16 cellular contexts compared by ENCODE assay signal in the genomic region with DNA sequence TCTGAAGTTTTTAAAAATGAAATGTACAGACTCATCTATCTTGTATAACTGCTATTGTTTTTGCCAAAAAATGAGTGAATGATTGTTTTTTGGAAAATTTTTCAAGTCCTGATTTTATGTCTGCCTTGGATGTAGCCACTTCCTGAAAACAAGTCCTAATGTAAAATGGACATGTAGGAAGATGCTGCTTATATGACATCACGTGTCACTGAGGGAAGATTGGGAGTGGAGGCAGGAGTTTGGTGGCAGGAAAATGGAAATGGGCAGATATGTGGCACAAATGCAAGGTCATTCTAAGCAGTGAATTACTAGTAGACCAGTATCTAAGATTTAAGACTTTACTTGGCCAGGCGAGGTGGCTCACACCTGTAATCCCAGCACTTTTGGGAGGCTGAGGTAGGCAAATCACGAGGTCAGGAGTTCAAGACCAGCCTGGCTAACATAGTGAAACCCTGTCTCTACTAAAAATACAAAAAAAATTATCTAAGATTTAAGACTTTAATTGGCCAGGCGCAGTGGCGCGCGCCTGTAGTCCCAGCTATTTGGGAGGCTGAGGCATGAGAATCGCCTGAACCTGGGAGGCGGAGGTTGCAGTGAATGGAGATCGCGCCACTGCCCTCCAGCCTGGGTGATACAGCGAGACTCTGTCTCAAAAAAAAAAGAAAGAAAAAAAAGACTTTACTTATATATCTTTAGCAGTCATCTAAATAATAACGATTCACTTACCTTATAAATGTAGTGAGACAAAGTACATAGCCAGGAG. TPM values are rescaled to one million over a fixed set of nuclear protein-coding genes. Genes with fewer than 3 reads are reported as not detected.
DNase-seq lines count a peak whose midpoint lies in the region; ATAC-seq and TF ChIP-seq lines count a peak whose summit lies in the region.
"Had no signal": no experiment of that assay in that cellular context is flagged by ENCODE, and none has a peak within 500 bp of the region (broad histone marks: within the 10 kb centered on the region; RNA-seq: fewer than 3 reads in every experiment).

No MANE protein-coding gene starts in this region.

- intact Hi-C loops in Caco-2 (cut with micrococcal nuclease; ENCODE audit: unreplicated experiment) = no loop called here
- intact Hi-C loops in sigmoid colon (cut with DNase I) = no loop called here
- intact Hi-C loops in Right ventricle myocardium inferior (cut with DNase I) = no loop called here
- intact Hi-C loops in testis (cut with DNase I; ENCODE audit: low total_unique reads) = no loop called here

- H3K27me3 ChIP-seq in Caco-2 (replicated peaks; ENCODE audit: control insufficient read depth, insufficient read depth, low read length) = no peaks in the 10 kb centered on the region
- H3K27me3 ChIP-seq in hepatocyte = no peaks in the 10 kb centered on the region
- no peaks in the 10 kb centered on the region for H3K27me3 ChIP-seq in sigmoid colon
- no peaks in the 10 kb centered on the region for H3K27me3 ChIP-seq in testis

- no peak overlapping the region for H2AFZ ChIP-seq in hepatocyte

- H3K4me3 Mint-ChIP-seq in Caco-2 (ENCODE audit: unreplicated experiment) = peak overlapping the region; percentile 23
- H3K4me3 Mint-ChIP-seq: activated naive CD8-positive, alpha-beta T cell treated with anti-CD3 and anti-CD28 coated beads, Interleukin-2, amount 10 ng/mL, durations not matched to agents 7 days and 5 days; stimulated activated naive B cell treated with anti-CD40 and anti-IgM and Interleukin-4, amounts not matched to agents 10 μg/mL and 1 μg/mL and 100 μg/mL, for 72 hours had no signal

- peak overlapping the region; percentile 46 for H3K27ac Mint-ChIP-seq in Caco-2 (ENCODE audit: unreplicated experiment)
- H3K27ac Mint-ChIP-seq: activated naive CD8-positive, alpha-beta T cell treated with anti-CD3 and anti-CD28 coated beads, Interleukin-2, amount 10 ng/mL, durations not matched to agents 7 days and 5 days; stimulated activated naive B cell treated with anti-CD40 and anti-IgM and Interleukin-4, amounts not matched to agents 10 μg/mL and 1 μg/mL and 100 μg/mL, for 72 hours had no signal

- CTCF ChIA-PET in Caco-2 (lab: Charles Lee) = no interaction called here

- ATAC-seq in GM21529 (IDR thresholded peaks at IDR 0.05; ENCODE audit: unreplicated experiment) (no peak), HG03469 (IDR thresholded peaks at IDR 0.05; ENCODE audit: unreplicated experiment) (no peak), Right ventricle myocardium inferior (no peak)
- ATAC-seq: stimulated activated naive B cell treated with anti-CD40 and anti-IgM and Interleukin-4, amounts not matched to agents 10 μg/mL and 1 μg/mL and 100 μg/mL, for 72 hours had no signal

- in situ Hi-C loops in SK-MEL-5 (cut with HindIII; ENCODE audit: low pct_unique_long_range_greater_than_20kb, low sequenced_read_pairs) = no loop called here

- DNase-seq in Caco-2 (no peak), SK-MEL-5 (ENCODE audit: low read depth, low spot score) (peak; percentile 49), hepatocyte (ENCODE audit: low spot score) (no peak), sigmoid colon (no peak), Right ventricle myocardium inferior (ENCODE audit: missing footprints) (no peak), testis (no peak)
- DNase-seq: activated naive CD8-positive, alpha-beta T cell treated with anti-CD3 and anti-CD28 coated beads, Interleukin-2, amount 10 ng/mL, durations not matched to agents 7 days and 5 days; effector memory CD4-positive, alpha-beta T cell; GDM1; H9; NCI-H187; SHP77 treated with DMSO at 0.1 percent for 48 hours; stimulated activated CD4-positive, alpha-beta T cell treated with anti-CD3 and anti-CD28 coated beads, Interleukin-12 subunit alpha, Interleukin-12 subunit beta, amount 100 ng/mL, for 4 hours; stimulated activated naive B cell treated with anti-CD40 and anti-IgM and Interleukin-4, amounts not matched to agents 10 μg/mL and 1 μg/mL and 100 μg/mL, for 72 hours had no signal

- POLR2A ChIA-PET in Caco-2 (lab: Charles Lee) = no interaction called here

- H3K9me3 ChIP-seq in Caco-2 (no peaks in the 10 kb centered on the region), hepatocyte (ENCODE audit: low read depth) (no peaks in the 10 kb centered on the region), sigmoid colon (no peaks in the 10 kb centered on the region), testis (no peaks in the 10 kb centered on the region)

- H3K27ac ChIP-seq in hepatocyte = no peak overlapping the region
- peak overlapping the region; percentile 85 to 94 (median 91) for H3K27ac ChIP-seq in sigmoid colon
- no peak overlapping the region for H3K27ac ChIP-seq in testis

- TF ChIP-seq POLR2A in sigmoid colon (IDR thresholded peaks at IDR 0.05) (no peak), testis (IDR thresholded peaks at IDR 0.05) (no peak)

- H3K27me3 Mint-ChIP-seq in Caco-2 (ENCODE audit: insufficient read depth, unreplicated experiment) = no peaks in the 10 kb centered on the region

- 96% methylated on average over 13 of the region's 13 CpGs for WGBS in hepatocyte (ENCODE audit: low lambda C conversion rate, missing lambda C conversion rate)
- 87 to 93% methylated on average over 13 of the region's 13 CpGs for WGBS in sigmoid colon, 2 donors
- WGBS in testis, 2 donors = 94 to 95% methylated on average over 13 of the region's 13 CpGs

- H3K4me2 ChIP-seq in hepatocyte = peak overlapping the region; percentile 93

- H3K4me1 ChIP-seq in Caco-2 (peaks cover 7% of the 10 kb centered on the region; the same call in 1 of the 2 replicates), hepatocyte (ENCODE audit: insufficient read depth) (peaks cover 39% of the 10 kb centered on the region), sigmoid colon (peaks cover 0 to 65% (median 51%) of the 10 kb centered on the region in 4 donors), testis (peaks cover 13% of the 10 kb centered on the region)

- H3K36me3 Mint-ChIP-seq in Caco-2 (ENCODE audit: insufficient read depth, unreplicated experiment) = peaks cover 26% of the 10 kb centered on the region
- H3K36me3 Mint-ChIP-seq: activated naive CD8-positive, alpha-beta T cell treated with anti-CD3 and anti-CD28 coated beads, Interleukin-2, amount 10 ng/mL, durations not matched to agents 7 days and 5 days; stimulated activated naive B cell treated with anti-CD40 and anti-IgM and Interleukin-4, amounts not matched to agents 10 μg/mL and 1 μg/mL and 100 μg/mL, for 72 hours had no signal

- H3K4me3 ChIP-seq in Caco-2 (ENCODE audit: low read depth, low read length) (no peak overlapping the region), hepatocyte (no peak overlapping the region), sigmoid colon (peak overlapping the region in 1 of 4 donors; percentile 88), testis (no peak overlapping the region)

- H4K20me1 ChIP-seq in hepatocyte (ENCODE audit: insufficient read depth, poor library complexity, severe bottlenecking) = peaks cover 3% of the 10 kb centered on the region

- H3K4me1 Mint-ChIP-seq in Caco-2 (ENCODE audit: low read depth, unreplicated experiment) = peaks cover 13% of the 10 kb centered on the region
- H3K4me1 Mint-ChIP-seq: activated naive CD8-positive, alpha-beta T cell treated with anti-CD3 and anti-CD28 coated beads, Interleukin-2, amount 10 ng/mL, durations not matched to agents 7 days and 5 days had no signal

- BruUV-seq in Caco-2 (replicated peaks; lab: Mats Ljungman, UMichigan) = no TSS peak

- no peak for TF ChIP-seq EP300 in sigmoid colon (IDR thresholded peaks at IDR 0.05)

- peaks cover 83% of the 10 kb centered on the region for H3K79me2 ChIP-seq in hepatocyte

- H3K36me3 ChIP-seq in Caco-2 (ENCODE audit: control insufficient read depth, insufficient read depth, low read length) (no peaks in the 10 kb centered on the region), hepatocyte (replicated peaks; ENCODE audit: insufficient read depth, low read depth) (no peaks in the 10 kb centered on the region), sigmoid colon (no peaks in the 10 kb centered on the region), testis (ENCODE audit: low read depth, missing control alignments) (no peaks in the 10 kb centered on the region)

- H3K9me2 ChIP-seq in hepatocyte (replicated peaks; ENCODE audit: insufficient read depth) = no peaks in the 10 kb centered on the region

- TF ChIP-seq CTCF in Caco-2 (IDR thresholded peaks at IDR 0.05; ENCODE audit: insufficient read depth in 1 of 2, low read depth in 1 of 2, low read length in 1 of 2, severe bottlenecking in 1 of 2, unreplicated experiment in 1 of 2) (no peak), hepatocyte (IDR thresholded peaks at IDR 0.05; ENCODE audit: poor library complexity) (no peak), sigmoid colon (IDR thresholded peaks at IDR 0.05) (no peak), testis (IDR thresholded peaks at IDR 0.05) (no peak)

- H3K9me3 Mint-ChIP-seq in Caco-2 (ENCODE audit: unreplicated experiment) = no peaks in the 10 kb centered on the region
- H3K9me3 Mint-ChIP-seq: activated naive CD8-positive, alpha-beta T cell treated with anti-CD3 and anti-CD28 coated beads, Interleukin-2, amount 10 ng/mL, durations not matched to agents 7 days and 5 days; stimulated activated naive B cell treated with anti-CD40 and anti-IgM and Interleukin-4, amounts not matched to agents 10 μg/mL and 1 μg/mL and 100 μg/mL, for 72 hours had no signal

RNA-seq across cellular contexts. Expression of gene DAPK1, which starts 3.4 kb away (rescaled TPM):
- total RNA-seq in Caco-2 (2022) = 65.8 and 79.2 TPM in 2 replicates
- 31.4 and 38.1 TPM in 2 replicates for total RNA-seq in SK-MEL-5 (2014; rRNA removed; shearing (Covaris generic))
- 40.8 and 54.5 TPM in 2 replicates for polyA plus RNA-seq in SK-MEL-5 (2015; cell fraction: cytosol; rRNA removed)
- 100 and 109 TPM in 2 replicates for polyA plus RNA-seq in SK-MEL-5 (2015; cell fraction: nucleus; rRNA removed)
- total RNA-seq in hepatocyte = 47.7 and 62.3 TPM in 2 replicates
- polyA plus RNA-seq in hepatocyte = 44.4 and 46.9 TPM in 2 replicates
- total RNA-seq in sigmoid colon = 10 to 100 TPM; 78.1 to 92.5 (median 84.4) TPM
- polyA plus RNA-seq in sigmoid colon = 1 to 10 TPM; 4.8 to 7.1 (median 5.5) TPM
- total RNA-seq in Right ventricle myocardium inferior = 6.3 TPM
- total RNA-seq in testis = 10 to 100 TPM; 71.0 to 74.6 TPM
- polyA plus RNA-seq in testis (ENCODE audit: insufficient read depth, low read depth, low replicate concordance) = 35.1 TPM

Comparison
In these comparisons a context has a peak if more than half of its experiments do, and no peak if none do; other contexts are left out.
1. H3K27ac ChIP-seq: peak in sigmoid colon (4 of 4); none in hepatocyte (single experiment) and testis (0 of 2).